Comparison of ENCODE assay signal across 1 cellular context in the genomic region with DNA sequence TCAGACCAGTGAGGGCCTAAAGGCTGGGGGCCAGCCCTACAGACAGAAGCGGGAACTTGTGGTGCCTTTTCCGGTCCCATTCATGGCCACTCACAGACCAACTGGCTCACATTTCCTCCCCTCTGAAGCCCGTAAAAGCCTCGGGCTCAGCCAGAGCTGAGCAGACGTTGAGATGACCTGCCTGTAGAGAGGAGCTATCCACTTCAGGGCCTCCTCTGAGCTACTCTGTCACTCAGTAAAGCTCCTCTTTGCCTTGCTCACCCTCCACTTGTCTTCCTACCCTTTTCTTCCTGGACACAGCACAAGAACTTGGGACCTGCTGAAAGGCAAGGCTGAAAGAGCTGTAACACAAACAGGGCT.
TF ChIP-seq lines count a peak whose summit lies in the region.

No MANE protein-coding gene starts in this region.

TF ChIP-seq in HepG2, 621 proteins besides CTCF, POLR2A, EP300 and RAD21 (continued from another document):
- no peak for TF ChIP-seq GMEB2 (CRISPR knock-in tag; IDR thresholded peaks at IDR 0.05; ENCODE audit: low read depth)
- TF ChIP-seq ZNF672 (CRISPR knock-in tag; IDR thresholded peaks at IDR 0.05), result no peak
